34 cellular contexts compared by ENCODE assay signal in the genomic region with DNA sequence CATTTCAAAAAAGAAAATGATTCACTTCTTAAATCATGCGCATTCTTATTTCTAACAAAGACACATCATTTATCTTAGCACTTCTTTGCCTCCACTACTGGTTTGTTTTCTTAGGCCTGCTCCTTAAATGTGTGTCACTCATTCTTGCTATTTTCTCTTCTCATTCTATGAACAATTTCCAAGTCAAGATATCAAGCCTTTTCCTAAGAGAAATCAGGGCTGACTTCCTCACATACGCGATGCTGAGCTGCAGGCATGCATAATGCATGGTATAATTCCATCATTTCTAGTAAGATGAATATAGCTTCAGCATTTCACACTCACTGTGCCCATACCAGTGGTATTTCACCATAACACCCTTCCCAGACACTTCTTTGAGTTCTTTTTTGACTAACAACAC.
"Had no signal": no experiment of that assay in that cellular context is flagged by ENCODE, and none has a peak within 500 bp of the region (broad histone marks: within the 10 kb centered on the region; RNA-seq: fewer than 3 reads in every experiment).

No MANE protein-coding gene starts in this region.

- H3K9ac ChIP-seq: KMS-11 had no signal

- H3K4me2 ChIP-seq: KMS-11 had no signal

- H3K27me3 ChIP-seq: MG63 had no signal

- H3K27ac ChIP-seq: KMS-11 had no signal

- H3K36me3 ChIP-seq: MG63 had no signal

- H3K9me3 ChIP-seq: MG63 had no signal

- H3K4me3 ChIP-seq: MG63 had no signal

- DNase-seq: Karpas-422, Kasumi-1, MG63, MM.1S, MV-4-11, NCI-H1048, NCI-H1092, NCI-H1092 treated with DMSO at 0.1 percent for 48 hours, NCI-H1105, NCI-H1105 treated with DMSO at 0.1 percent for 48 hours, NCI-H1417, NCI-H1417 treated with DMSO at 0.1 percent for 48 hours, NCI-H1436, NCI-H1436 treated with DMSO at 0.1 percent for 48 hours, NCI-H146, NCI-H1694, NCI-H1694 treated with DMSO at 0.1 percent for 48 hours, NCI-H187, NCI-H187 treated with DMSO at 0.1 percent for 48 hours, NCI-H1930, NCI-H2029, NCI-H2029 treated with DMSO at 0.1 percent for 48 hours, NCI-H2081, NCI-H2081 treated with DMSO at 0.1 percent for 48 hours, NCI-H2107, NCI-H2171, NCI-H2171 treated with DMSO at 0.1 percent for 48 hours, NCI-H2227 treated with DMSO at 0.1 percent for 48 hours, NCI-H226, NCI-H345, NCI-H446, NCI-H446 treated with DMSO at 0.1 percent for 48 hours, NCI-H510A had no signal
